In the genomic region with DNA sequence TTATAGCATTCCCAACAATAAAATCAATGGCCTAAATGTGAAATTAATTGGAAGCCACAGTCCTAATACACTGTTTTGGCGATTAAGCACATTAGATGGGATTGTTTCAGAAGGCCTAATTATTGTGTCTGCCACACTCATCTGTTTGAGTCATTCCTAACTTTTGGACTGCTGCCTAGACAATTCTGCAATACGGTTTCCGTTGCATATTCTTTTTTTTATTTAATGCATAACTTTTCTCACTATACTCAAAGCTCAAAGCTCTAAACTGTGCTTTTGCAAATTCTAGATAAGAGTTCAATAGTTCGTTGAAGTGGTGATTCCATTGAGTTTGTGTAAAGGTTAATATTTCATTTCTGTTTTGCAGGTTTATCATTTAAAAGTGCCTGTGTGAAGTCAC, we compare ENCODE assay signal across 2 cellular contexts.
TF ChIP-seq lines count a peak whose summit lies in the region.

No MANE protein-coding gene starts in this region.

TF ChIP-seq in HEK293, 187 proteins besides CTCF, POLR2A, EP300 and RAD21 (continues in another document):
- TF ChIP-seq PRDM6 (tag by site-specific recombination; IDR thresholded peaks at IDR 0.05) (0 out of 2 replicates have a peak, but pooled peaks have one; percentile 13), ZNF558 (tag by site-specific recombination; IDR thresholded peaks at IDR 0.05) (no peak), ZNF571 (tag by site-specific recombination; IDR thresholded peaks at IDR 0.05) (no peak), OSR2 (tag by site-specific recombination; IDR thresholded peaks at IDR 0.05) (peak; percentile 29; the same call in 1 of the 2 replicates), ZNF830 (tag by site-specific recombination; IDR thresholded peaks at IDR 0.05; ENCODE audit: low read depth) (no peak), ZNF529 (tag by site-specific recombination; IDR thresholded peaks at IDR 0.05; ENCODE audit: insufficient replicate concordance) (no peak), ZNF518A (tag by site-specific recombination; conservative IDR thresholded peaks at IDR 0.05; ENCODE audit: low read depth) (no peak), SP7 (tag by site-specific recombination; IDR thresholded peaks at IDR 0.05) (peak; percentile 48; the same call in 1 of the 2 replicates), ZNF221 (tag by site-specific recombination; IDR thresholded peaks at IDR 0.05; ENCODE audit: borderline replicate concordance) (no peak), ZNF146 (tag by site-specific recombination; IDR thresholded peaks at IDR 0.05) (no peak), ZNF549 (tag by site-specific recombination; IDR thresholded peaks at IDR 0.05) (no peak), ZNF585B (tag by site-specific recombination; IDR thresholded peaks at IDR 0.05) (no peak)
- TF ChIP-seq, protein P1, sequence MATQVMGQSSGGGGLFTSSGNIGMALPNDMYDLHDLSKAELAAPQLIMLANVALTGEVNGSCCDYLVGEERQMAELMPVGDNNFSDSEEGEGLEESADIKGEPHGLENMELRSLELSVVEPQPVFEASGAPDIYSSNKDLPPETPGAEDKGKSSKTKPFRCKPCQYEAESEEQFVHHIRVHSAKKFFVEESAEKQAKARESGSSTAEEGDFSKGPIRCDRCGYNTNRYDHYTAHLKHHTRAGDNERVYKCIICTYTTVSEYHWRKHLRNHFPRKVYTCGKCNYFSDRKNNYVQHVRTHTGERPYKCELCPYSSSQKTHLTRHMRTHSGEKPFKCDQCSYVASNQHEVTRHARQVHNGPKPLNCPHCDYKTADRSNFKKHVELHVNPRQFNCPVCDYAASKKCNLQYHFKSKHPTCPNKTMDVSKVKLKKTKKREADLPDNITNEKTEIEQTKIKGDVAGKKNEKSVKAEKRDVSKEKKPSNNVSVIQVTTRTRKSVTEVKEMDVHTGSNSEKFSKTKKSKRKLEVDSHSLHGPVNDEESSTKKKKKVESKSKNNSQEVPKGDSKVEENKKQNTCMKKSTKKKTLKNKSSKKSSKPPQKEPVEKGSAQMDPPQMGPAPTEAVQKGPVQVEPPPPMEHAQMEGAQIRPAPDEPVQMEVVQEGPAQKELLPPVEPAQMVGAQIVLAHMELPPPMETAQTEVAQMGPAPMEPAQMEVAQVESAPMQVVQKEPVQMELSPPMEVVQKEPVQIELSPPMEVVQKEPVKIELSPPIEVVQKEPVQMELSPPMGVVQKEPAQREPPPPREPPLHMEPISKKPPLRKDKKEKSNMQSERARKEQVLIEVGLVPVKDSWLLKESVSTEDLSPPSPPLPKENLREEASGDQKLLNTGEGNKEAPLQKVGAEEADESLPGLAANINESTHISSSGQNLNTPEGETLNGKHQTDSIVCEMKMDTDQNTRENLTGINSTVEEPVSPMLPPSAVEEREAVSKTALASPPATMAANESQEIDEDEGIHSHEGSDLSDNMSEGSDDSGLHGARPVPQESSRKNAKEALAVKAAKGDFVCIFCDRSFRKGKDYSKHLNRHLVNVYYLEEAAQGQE (tag by site-specific recombination; IDR thresholded peaks at IDR 0.05) = no peak
- TF ChIP-seq, protein P2, sequence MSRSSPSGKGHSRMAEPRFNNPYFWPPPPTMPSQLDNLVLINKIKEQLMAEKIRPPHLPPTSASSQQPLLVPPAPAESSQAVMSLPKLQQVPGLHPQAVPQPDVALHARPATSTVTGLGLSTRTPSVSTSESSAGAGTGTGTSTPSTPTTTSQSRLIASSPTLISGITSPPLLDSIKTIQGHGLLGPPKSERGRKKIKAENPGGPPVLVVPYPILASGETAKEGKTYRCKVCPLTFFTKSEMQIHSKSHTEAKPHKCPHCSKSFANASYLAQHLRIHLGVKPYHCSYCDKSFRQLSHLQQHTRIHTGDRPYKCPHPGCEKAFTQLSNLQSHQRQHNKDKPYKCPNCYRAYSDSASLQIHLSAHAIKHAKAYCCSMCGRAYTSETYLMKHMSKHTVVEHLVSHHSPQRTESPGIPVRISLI (tag by site-specific recombination; IDR thresholded peaks at IDR 0.05) = 0 out of 2 replicates have a peak, but pooled peaks have one; percentile 23

TF ChIP-seq in GM12878, 131 proteins besides CTCF, POLR2A, EP300 and RAD21 (continued from another document):
- TF ChIP-seq ZZZ3 (IDR thresholded peaks at IDR 0.05; ENCODE audit: control insufficient read depth, insufficient read length, low read depth) (no peak), RCOR1 (conservative IDR thresholded peaks at IDR 0.05; ENCODE audit: low read depth, low read length) (no peak), RELA (IDR thresholded peaks at IDR 0.05; ENCODE audit: borderline replicate concordance, partially characterized antibody) (no peak)
